1 cellular context compared by ENCODE assay signal in the genomic region with DNA sequence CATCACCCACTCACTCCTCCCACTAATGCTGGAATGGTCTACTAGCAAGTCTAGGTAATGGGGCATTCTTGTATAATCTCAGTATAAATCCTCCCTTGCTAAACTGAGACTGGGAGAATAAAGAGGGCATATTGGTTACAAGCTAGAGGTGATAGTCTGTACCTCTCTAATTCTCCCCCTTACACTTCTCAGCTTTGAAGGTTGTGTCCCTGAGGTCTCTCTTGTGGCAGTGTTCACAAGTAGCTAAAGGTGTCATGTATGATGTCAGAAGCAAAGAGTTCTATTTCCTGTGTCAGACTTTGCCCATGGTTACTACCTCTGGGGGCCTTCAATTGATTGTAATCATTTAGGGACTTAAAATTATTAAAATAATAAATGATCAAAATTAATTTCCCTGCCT.
TF ChIP-seq lines count a peak whose summit lies in the region.

No MANE protein-coding gene starts in this region.

TF ChIP-seq in GM12878, 131 proteins besides CTCF, POLR2A, EP300 and RAD21:
- TF ChIP-seq RELA (IDR thresholded peaks at IDR 0.05; ENCODE audit: borderline replicate concordance, partially characterized antibody) (no peak), CBX5 (IDR thresholded peaks at IDR 0.05; ENCODE audit: low read depth) (no peak), CBX3 (IDR thresholded peaks at IDR 0.05; ENCODE audit: borderline replicate concordance, low read depth) (no peak), ZNF384 (IDR thresholded peaks at IDR 0.05; ENCODE audit: borderline replicate concordance, low read depth, low read length) (no peak), IKZF2 (IDR thresholded peaks at IDR 0.05) (no peak), NBN (IDR thresholded peaks at IDR 0.05) (no peak), BHLHE40 (IDR thresholded peaks at IDR 0.05; ENCODE audit: borderline replicate concordance in 1 of 2, low read depth in 2 of 2, low read length in 1 of 2) (no peak), EED (IDR thresholded peaks at IDR 0.05; ENCODE audit: low read depth) (no peak), KDM1A (IDR thresholded peaks at IDR 0.05; ENCODE audit: borderline replicate concordance) (no peak), WRNIP1 (IDR thresholded peaks at IDR 0.05; ENCODE audit: borderline replicate concordance, low read depth, low read length) (no peak), NR2C1 (IDR thresholded peaks at IDR 0.05) (no peak), NR2C2 (IDR thresholded peaks at IDR 0.05; ENCODE audit: borderline replicate concordance, control insufficient read depth, insufficient read length, low read depth) (no peak), RBBP5 (conservative IDR thresholded peaks at IDR 0.05) (no peak)
- TF ChIP-seq, protein P1, sequence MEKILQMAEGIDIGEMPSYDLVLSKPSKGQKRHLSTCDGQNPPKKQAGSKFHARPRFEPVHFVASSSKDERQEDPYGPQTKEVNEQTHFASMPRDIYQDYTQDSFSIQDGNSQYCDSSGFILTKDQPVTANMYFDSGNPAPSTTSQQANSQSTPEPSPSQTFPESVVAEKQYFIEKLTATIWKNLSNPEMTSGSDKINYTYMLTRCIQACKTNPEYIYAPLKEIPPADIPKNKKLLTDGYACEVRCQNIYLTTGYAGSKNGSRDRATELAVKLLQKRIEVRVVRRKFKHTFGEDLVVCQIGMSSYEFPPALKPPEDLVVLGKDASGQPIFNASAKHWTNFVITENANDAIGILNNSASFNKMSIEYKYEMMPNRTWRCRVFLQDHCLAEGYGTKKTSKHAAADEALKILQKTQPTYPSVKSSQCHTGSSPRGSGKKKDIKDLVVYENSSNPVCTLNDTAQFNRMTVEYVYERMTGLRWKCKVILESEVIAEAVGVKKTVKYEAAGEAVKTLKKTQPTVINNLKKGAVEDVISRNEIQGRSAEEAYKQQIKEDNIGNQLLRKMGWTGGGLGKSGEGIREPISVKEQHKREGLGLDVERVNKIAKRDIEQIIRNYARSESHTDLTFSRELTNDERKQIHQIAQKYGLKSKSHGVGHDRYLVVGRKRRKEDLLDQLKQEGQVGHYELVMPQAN (conservative IDR thresholded peaks at IDR 0.05): no peak
